ENCODE assay signal across 15 cellular contexts in genomic region chr1:111743679-111744101, GRCh38. TPM values are rescaled to one million over a fixed set of nuclear protein-coding genes. Genes with fewer than 3 reads are reported as not detected.
DNase-seq lines count a peak whose midpoint lies in the region; FAIRE-seq and TF ChIP-seq lines count a peak whose summit lies in the region.
"Had no signal": no experiment of that assay in that cellular context is flagged by ENCODE, and none has a peak within 500 bp of the region (broad histone marks: within the 10 kb centered on the region; RNA-seq: fewer than 3 reads in every experiment).

No MANE protein-coding gene starts in this region.

- no peak for DNase-seq in AG04450 (ENCODE audit: low read depth, low spot score)
- DNase-seq in LHCN-M2 (ENCODE audit: low read depth) = peak; percentile 79
- no peak for DNase-seq in H1 (ENCODE audit: low read depth in 1 of 2, low spot score in 2 of 2)
- peak; percentile 25 for DNase-seq in hepatocyte (ENCODE audit: low spot score)
- DNase-seq in NCI-H69 (lab: John Stamatoyannopoulos, UW) = no peak
- no peak for DNase-seq in NCI-H774 (lab: John Stamatoyannopoulos, UW)
- DNase-seq in substantia nigra (lab: John Stamatoyannopoulos, UW) = no peak
- DNase-seq in NCI-H1436 treated with DMSO at 0.1 percent for 48 hours (lab: John Stamatoyannopoulos, UW) = no peak
- DNase-seq: activated naive CD8-positive, alpha-beta T cell treated with anti-CD3 and anti-CD28 coated beads for 36 hours; NCI-H1417; NCI-H510A; RPMI8226; stimulated activated CD4-positive, alpha-beta T cell treated with anti-CD3 and anti-CD28 coated beads, Interleukin-12 subunit alpha, Interleukin-12 subunit beta, amount 100 ng/mL, for 4 hours had no signal

- TF ChIP-seq EP300 in H1 (IDR thresholded peaks at IDR 0.05; ENCODE audit: borderline replicate concordance in 1 of 2, low read depth in 2 of 2, low read length in 2 of 2) = no peak

- no peak for TF ChIP-seq POLR2A in H1 (IDR thresholded peaks at IDR 0.05; ENCODE audit: control extremely low read depth in 1 of 2, low read depth in 2 of 2, low read length in 2 of 2)

- no peak overlapping the region for H3K9ac ChIP-seq in H1 (replicated peaks in 1 of 4; ENCODE audit: extremely low read depth in 1 of 4, low read depth in 3 of 4, low read length in 3 of 4)

- peak overlapping the region; percentile 72 for H2BK12ac ChIP-seq in H1 (ENCODE audit: low read depth, low read length)

- TF ChIP-seq CTCF in AG04450 (IDR thresholded peaks at IDR 0.05; ENCODE audit: low read depth, low read length) = no peak
- TF ChIP-seq CTCF in H1 (IDR thresholded peaks at IDR 0.05; ENCODE audit: control extremely low read depth in 1 of 3, insufficient read depth in 1 of 3, low read depth in 1 of 3, low read length in 3 of 3) = no peak
- TF ChIP-seq CTCF in hepatocyte (IDR thresholded peaks at IDR 0.05; ENCODE audit: poor library complexity) = no peak

- H2BK5ac ChIP-seq in H1 (ENCODE audit: low read depth, low read length) = no peak overlapping the region

- H3K9me3 ChIP-seq in AG04450 (ENCODE audit: control insufficient read depth, insufficient read depth, low read length) (no peaks in the 10 kb centered on the region), H1 (ENCODE audit: insufficient read depth in 2 of 2, low read depth in 1 of 2, low read length in 1 of 2) (no peaks in the 10 kb centered on the region), hepatocyte (ENCODE audit: low read depth) (no peaks in the 10 kb centered on the region)
- H3K9me3 ChIP-seq: neutrophil, tibial nerve had no signal

- H3K79me2 ChIP-seq in H1 (ENCODE audit: control insufficient read depth in 1 of 2, insufficient read depth in 2 of 2, low read length in 2 of 2) = no peaks in the 10 kb centered on the region
- no peaks in the 10 kb centered on the region for H3K79me2 ChIP-seq in hepatocyte

- peaks cover 0 to 3% (median under 1%) of the 10 kb centered on the region in 4 experiments; a peak in 5 of 7 replicates for H3K4me1 ChIP-seq in H1 (replicated peaks in 1 of 4; ENCODE audit: control insufficient read depth in 3 of 4, insufficient read depth in 4 of 4, low read length in 3 of 4)
- no peaks in the 10 kb centered on the region for H3K4me1 ChIP-seq in hepatocyte (ENCODE audit: insufficient read depth)

- no peak overlapping the region for H4K91ac ChIP-seq in H1 (replicated peaks; ENCODE audit: insufficient read length, low read length)

- H3K14ac ChIP-seq in H1 (ENCODE audit: insufficient read length) = no peak overlapping the region

- H3K27ac ChIP-seq in AG04450 (ENCODE audit: low read depth, low read length) (peak overlapping the region; percentile 75), H1 (ENCODE audit: low read depth, low read length) (no peak overlapping the region), hepatocyte (no peak overlapping the region), substantia nigra (ENCODE audit: low read depth, low read length, poor library complexity, severe bottlenecking) (no peak overlapping the region)
- H3K27ac ChIP-seq: neutrophil, tibial nerve had no signal

- no peaks in the 10 kb centered on the region for H4K20me1 ChIP-seq in H1 (replicated peaks in 1 of 2; ENCODE audit: control insufficient read depth in 1 of 2, insufficient read depth in 2 of 2, low read length in 2 of 2)
- H4K20me1 ChIP-seq in hepatocyte (ENCODE audit: insufficient read depth, poor library complexity, severe bottlenecking) = no peaks in the 10 kb centered on the region

- no peak overlapping the region for H3K4ac ChIP-seq in H1 (replicated peaks; ENCODE audit: insufficient read length, low read depth, low read length)

- no peak overlapping the region for H2BK20ac ChIP-seq in H1 (ENCODE audit: low read length)

- no peak overlapping the region for H4K5ac ChIP-seq in H1 (ENCODE audit: insufficient read length, low read depth, low read length)

- WGBS in H1 (ENCODE audit: extremely low coverage in 1 of 2, insufficient coverage in 1 of 2, insufficient read length in 1 of 2, insufficient replicate concordance in 2 of 2, low coverage in 1 of 2, low lambda C conversion rate in 2 of 2, missing lambda C conversion rate in 1 of 2), 2 experiments = 96% methylated on average over 3 of the region's 3 CpGs; no CpG with 5 or more reads in 1 of the 2 experiments
- WGBS in hepatocyte (ENCODE audit: low lambda C conversion rate, missing lambda C conversion rate) = 63% methylated on average over 3 of the region's 3 CpGs

- no peak overlapping the region for H3K23ac ChIP-seq in H1 (ENCODE audit: insufficient read length)

- H3K56ac ChIP-seq in H1 (replicated peaks; ENCODE audit: insufficient read length, low read depth, low read length) = no peak overlapping the region

- no peak for TF ChIP-seq RAD21 in H1 (IDR thresholded peaks at IDR 0.05 in 1 of 2, conservative IDR thresholded peaks at IDR 0.05 in 1 of 2; ENCODE audit: low read depth in 2 of 2, low read length in 2 of 2)

- CTCF ChIA-PET in AG04450 (lab: Charles Lee) (interaction anchor here (1.0 to 5.1 kb wide), 6 partner anchors 9 to 261 kb away, joined by 3 to 23 read pairs (median 7); no protein-coding TSS in a partner anchor), H1 (lab: Charles Lee; ENCODE audit: partially characterized antibody) (interaction anchor here (0.9 to 42.0 kb wide), 5 partner anchors 1 to 96 kb away, joined by 3 to 1070 read pairs (median 4); partner anchors contain the start of genes DDX20 and INKA2)

- H2AFZ ChIP-seq in H1 (ENCODE audit: low read length) (no peak overlapping the region), hepatocyte (no peak overlapping the region)

- no peak overlapping the region for H2BK15ac ChIP-seq in H1 (ENCODE audit: low read length)

- no peaks in the 10 kb centered on the region for H3K79me1 ChIP-seq in H1 (ENCODE audit: low read depth, low read length)

- H3K4me3 ChIP-seq in AG04450 (ENCODE audit: low read depth, low read length) (no peak overlapping the region), H1 (ENCODE audit: extremely low read depth in 1 of 4, insufficient read depth in 2 of 4, low read depth in 3 of 4, low read length in 4 of 4) (no peak overlapping the region), hepatocyte (no peak overlapping the region)
- H3K4me3 ChIP-seq: tibial nerve had no signal

- FAIRE-seq in H1 (lab: Jason Lieb, UNC) = no peak

- H2BK120ac ChIP-seq in H1 (replicated peaks; ENCODE audit: low read depth, low read length) = no peak overlapping the region

- POLR2A ChIA-PET in AG04450 (lab: Yijun Ruan, JAX) = interaction anchor here (0.5 to 0.6 kb wide), 2 partner anchors 250 to 651 kb away, joined by 3 to 5 read pairs; no protein-coding TSS in a partner anchor
- POLR2A ChIA-PET in H1 (lab: Charles Lee; ENCODE audit: partially characterized antibody) = interaction anchor here (1.0 to 19.0 kb wide), 2 partner anchors 11 to 22 kb away, joined by 3 to 343 read pairs; no protein-coding TSS in a partner anchor

- H3K4me2 ChIP-seq in H1 (ENCODE audit: insufficient read depth in 1 of 2, low read depth in 2 of 2, low read length in 2 of 2) (no peak overlapping the region), hepatocyte (no peak overlapping the region)

- no peak overlapping the region for H3K18ac ChIP-seq in H1 (ENCODE audit: extremely low read depth, low read length)

- H3K27me3 ChIP-seq in AG04450 (ENCODE audit: control insufficient read depth, insufficient read depth, low read length) = no peaks in the 10 kb centered on the region
- peaks cover 0 to 6% (median 4%) of the 10 kb centered on the region in 4 experiments; a peak in 3 of 7 replicates for H3K27me3 ChIP-seq in H1 (replicated peaks in 1 of 4; ENCODE audit: control insufficient read depth in 3 of 4, extremely low read depth in 1 of 4, insufficient read depth in 3 of 4, low read length in 3 of 4)
- peaks cover 22% of the 10 kb centered on the region for H3K27me3 ChIP-seq in hepatocyte
- H3K27me3 ChIP-seq: tibial nerve had no signal

- no peaks in the 10 kb centered on the region for H3K36me3 ChIP-seq in H1 (ENCODE audit: control insufficient read depth in 2 of 4, insufficient read depth in 4 of 4, low read length in 3 of 4)
- no peaks in the 10 kb centered on the region for H3K36me3 ChIP-seq in hepatocyte (replicated peaks; ENCODE audit: insufficient read depth, low read depth)
- H3K36me3 ChIP-seq: neutrophil, tibial nerve had no signal

- no peak overlapping the region for H2AK5ac ChIP-seq in H1 (ENCODE audit: low read depth, low read length)

- H3K9me2 ChIP-seq in hepatocyte (replicated peaks; ENCODE audit: insufficient read depth) = no peaks in the 10 kb centered on the region

- H4K8ac ChIP-seq in H1 (ENCODE audit: extremely low read depth, insufficient read depth, low read length) = no peak overlapping the region

- H3K23me2 ChIP-seq in H1 (ENCODE audit: low read depth, low read length) = peaks cover 10% of the 10 kb centered on the region; the same call in 1 of the 2 replicates

RNA-seq across cellular contexts. Expression of gene INKA2, which starts 4.5 kb away (rescaled TPM):
- 2.3 and 2.7 TPM in 2 replicates for polyA plus RNA-seq in AG04450 (2011; rRNA removed)
- polyA minus RNA-seq in AG04450 (2011; rRNA and poly(A)+ RNA removed) = 4.0 and 5.8 TPM in 2 replicates
- total RNA-seq in LHCN-M2 (2014; rRNA removed) = 6.3 and 12.5 TPM in 2 replicates
- polyA plus RNA-seq in LHCN-M2 (2012) = 3.4 TPM
- 10.9 and 11.5 TPM in 2 replicates for total RNA-seq in H1 (2021; fragmentation: NEBNext Ultra II Directional; extraction: Animal tissue kit (Norgen Biotek cat#: 25700))
- 4.2 and 5.7 TPM in 2 replicates for polyA plus RNA-seq in H1 (2011; rRNA removed)
- polyA plus RNA-seq in H1 (2011; cell fraction: cytosol; rRNA removed) = 5.8 TPM
- 7.1 TPM for polyA plus RNA-seq in H1 (2011; cell fraction: nucleus; rRNA removed)
- 9.7 to 13.7 TPM (median 10.9 TPM) in 4 replicates for polyA plus RNA-seq in H1 (2012, experiment 1 of 2)
- polyA plus RNA-seq in H1 (2012, experiment 2 of 2) = 6.0 TPM
- 2.7 TPM for polyA plus RNA-seq in H1 (2013, experiment 1 of 2)
- polyA plus RNA-seq in H1 (2013, experiment 2 of 2) = 2.4 TPM
- polyA minus RNA-seq in H1 (2011; rRNA and poly(A)+ RNA removed) = 9.7 and 10.6 TPM in 2 replicates
- polyA minus RNA-seq in H1 (2011; cell fraction: cytosol; rRNA and poly(A)+ RNA removed) = 3.5 TPM
- 15.2 TPM for polyA minus RNA-seq in H1 (2011; cell fraction: nucleus; rRNA and poly(A)+ RNA removed)
- 0.44 and 3.2 TPM in 2 replicates for total RNA-seq in hepatocyte
- 1.8 and 3.4 TPM in 2 replicates for polyA plus RNA-seq in hepatocyte

RNA-seq across cellular contexts. Expression of gene DDX20, which starts 12.0 kb away (rescaled TPM):
- polyA plus RNA-seq in AG04450 (2011; rRNA removed) (8.2 and 12.3 TPM in 2 replicates), H1 (2011; rRNA removed) (5.4 and 7.5 TPM in 2 replicates), hepatocyte (6.7 and 7.7 TPM in 2 replicates)
- 7.4 and 13.5 TPM in 2 replicates for polyA minus RNA-seq in AG04450 (2011; rRNA and poly(A)+ RNA removed)
- total RNA-seq in LHCN-M2 (2014; rRNA removed) (23.6 and 31.0 TPM in 2 replicates), hepatocyte (19.4 and 19.5 TPM in 2 replicates)
- polyA plus RNA-seq in LHCN-M2 (2012) = 4.8 TPM
- 24.7 and 25.4 TPM in 2 replicates for total RNA-seq in H1 (2021; fragmentation: NEBNext Ultra II Directional; extraction: Animal tissue kit (Norgen Biotek cat#: 25700))
- 9.9 TPM for polyA plus RNA-seq in H1 (2011; cell fraction: cytosol; rRNA removed)
- polyA plus RNA-seq in H1 (2011; cell fraction: nucleus; rRNA removed) = 5.2 TPM
- 11.0 to 15.2 TPM (median 12.3 TPM) in 4 replicates for polyA plus RNA-seq in H1 (2012, experiment 1 of 2)
- polyA plus RNA-seq in H1 (2012, experiment 2 of 2) = 2.0 TPM
- polyA plus RNA-seq in H1 (2013, experiment 1 of 2) = 14.9 TPM
- polyA plus RNA-seq in H1 (2013, experiment 2 of 2) = 14.6 TPM
- 12.3 and 17.1 TPM in 2 replicates for polyA minus RNA-seq in H1 (2011; rRNA and poly(A)+ RNA removed)
- polyA minus RNA-seq in H1 (2011; cell fraction: cytosol; rRNA and poly(A)+ RNA removed) = 13.5 TPM
- 16.8 TPM for polyA minus RNA-seq in H1 (2011; cell fraction: nucleus; rRNA and poly(A)+ RNA removed)

Comparison
In these comparisons a context has a peak if more than half of its experiments do, and no peak if none do; other contexts are left out.
1. DNase-seq: peak in LHCN-M2 (single experiment) and hepatocyte (single experiment); none in AG04450 (single experiment), H1 (0 of 2), NCI-H69 (single experiment), NCI-H774 (single experiment), substantia nigra (0 of 49) and NCI-H1436 treated with DMSO at 0.1 percent for 48 hours (single experiment).